ENCODE assay signal across 9 cellular contexts in genomic region chr4:121277194-121278105, GRCh38.
DNase-seq lines count a peak whose midpoint lies in the region; ATAC-seq and TF ChIP-seq lines count a peak whose summit lies in the region.
"Had no signal": no experiment of that assay in that cellular context is flagged by ENCODE, and none has a peak within 500 bp of the region (broad histone marks: within the 10 kb centered on the region; RNA-seq: fewer than 3 reads in every experiment).

No MANE protein-coding gene starts in this region.

- H2BK5ac ChIP-seq in IMR-90 (ENCODE audit: low read depth, low read length, poor library complexity, severe bottlenecking) = no peak overlapping the region

- no peaks in the 10 kb centered on the region for H4K20me1 ChIP-seq in IMR-90 (ENCODE audit: insufficient read depth, low read length)

- CTCF ChIA-PET in Calu3 (lab: Charles Lee) (no interaction called here), IMR-90 (lab: Yijun Ruan, JAX) (no interaction called here)

- H2AFZ ChIP-seq in IMR-90 (replicated peaks; ENCODE audit: low read length, poor library complexity) = no peak overlapping the region

- no peak overlapping the region for H3K18ac ChIP-seq in IMR-90 (ENCODE audit: low read depth, low read length)

- H3K27me3 Mint-ChIP-seq in Calu3 (ENCODE audit: unreplicated experiment) = no peaks in the 10 kb centered on the region

- ATAC-seq in GM21360 (IDR thresholded peaks at IDR 0.05; ENCODE audit: unreplicated experiment) (peak; percentile 43), IMR-90 (ENCODE audit: low read depth) (no peak), HG03460 (IDR thresholded peaks at IDR 0.05; ENCODE audit: unreplicated experiment) (no peak), left cardiac atrium (no peak)

- TF ChIP-seq CTCF in Calu3 (IDR thresholded peaks at IDR 0.05; ENCODE audit: unreplicated experiment) = no peak
- TF ChIP-seq CTCF in IMR-90 (conservative IDR thresholded peaks at IDR 0.05; ENCODE audit: low read depth, low read length) = no peak; the same call in 1 of the 2 replicates
- TF ChIP-seq CTCF in epithelial cell of proximal tubule (conservative IDR thresholded peaks at IDR 0.05; ENCODE audit: low read depth, low read length) = peak; percentile 73

- WGBS in IMR-90 (ENCODE audit: extremely low coverage in 2 of 2, insufficient read length in 1 of 2), 2 experiments = 100% methylated on average over 1 of the region's 5 CpGs; no CpG with 5 or more reads in 1 of the 2 experiments

- H3K56ac ChIP-seq in IMR-90 (ENCODE audit: extremely low read depth, insufficient read depth, low read length) = no peak overlapping the region

- no peak overlapping the region for H4K91ac ChIP-seq in IMR-90 (ENCODE audit: insufficient read depth, low read depth, low read length)

- no peak overlapping the region for H4K5ac ChIP-seq in IMR-90 (ENCODE audit: low read depth, low read length)

- intact Hi-C loops in Calu3 (cut with micrococcal nuclease; ENCODE audit: unreplicated experiment) (loop anchor here (2.0 kb wide), 1 partner anchor 27 kb away; no protein-coding TSS in a partner anchor), IMR-90 (cut with micrococcal nuclease) (no loop called here), left cardiac atrium (cut with DNase I) (no loop called here)

- no peak for TF ChIP-seq POLR2A in IMR-90 (IDR thresholded peaks at IDR 0.05; ENCODE audit: low read depth, low read length)

- no peaks in the 10 kb centered on the region for H3K9me1 ChIP-seq in IMR-90 (ENCODE audit: insufficient read depth, low read length)

- dilution Hi-C loops in IMR-90 (cut with HindIII; ENCODE audit: low sequenced_read_pairs, unreplicated experiment) = no loop called here

- H2AK5ac ChIP-seq in IMR-90 (ENCODE audit: low read depth, low read length) = no peak overlapping the region

- no peak overlapping the region for H3K27ac Mint-ChIP-seq in Calu3 (ENCODE audit: unreplicated experiment)

- H3K4ac ChIP-seq in IMR-90 (ENCODE audit: low read depth, low read length) = no peak overlapping the region

- H3K4me1 Mint-ChIP-seq in Calu3 (ENCODE audit: low read depth, unreplicated experiment) = peaks cover 21% of the 10 kb centered on the region

- no peak overlapping the region for H4K8ac ChIP-seq in IMR-90 (ENCODE audit: low read depth in 2 of 2, low read length in 2 of 2)

- H3K4me3 ChIP-seq in IMR-90 (ENCODE audit: insufficient read depth, low read depth, low read length) (no peak overlapping the region), epithelial cell of proximal tubule (ENCODE audit: low read depth, low read length) (no peak overlapping the region)
- H3K4me3 ChIP-seq: cardiac muscle cell had no signal

- no peak overlapping the region for H3K23ac ChIP-seq in IMR-90 (ENCODE audit: low read depth, low read length)

- no peak overlapping the region for H2BK120ac ChIP-seq in IMR-90 (ENCODE audit: low read depth, low read length)

- no peak overlapping the region for H2BK20ac ChIP-seq in IMR-90 (ENCODE audit: low read depth, low read length)

- in situ Hi-C loops in IMR-90 (cut with MboI; ENCODE audit: low sequenced_read_pairs) = no loop called here

- H3K9me3 ChIP-seq in IMR-90 (ENCODE audit: control insufficient read depth, insufficient read depth, low read length) = no peaks in the 10 kb centered on the region

- TF ChIP-seq RAD21 in IMR-90 (IDR thresholded peaks at IDR 0.05; ENCODE audit: low read length) = no peak

- H3K27ac ChIP-seq in IMR-90 (ENCODE audit: insufficient read depth, low read length) = no peak overlapping the region
- H3K27ac ChIP-seq: cardiac muscle cell had no signal

- no peak overlapping the region for H3K4me3 Mint-ChIP-seq in Calu3 (ENCODE audit: low read depth, unreplicated experiment)

- H2AK9ac ChIP-seq in IMR-90 (replicated peaks; ENCODE audit: low read depth, low read length, poor library complexity) = no peak overlapping the region

- H3K36me3 ChIP-seq in IMR-90 (ENCODE audit: control insufficient read depth, insufficient read depth, low read length) = no peaks in the 10 kb centered on the region
- H3K36me3 ChIP-seq: cardiac muscle cell had no signal

- H3K27me3 ChIP-seq in IMR-90 (ENCODE audit: control insufficient read depth, insufficient read depth, low read length) = no peaks in the 10 kb centered on the region; the same call in 1 of the 2 replicates
- H3K27me3 ChIP-seq: cardiac muscle cell had no signal

- no peaks in the 10 kb centered on the region for H3K79me1 ChIP-seq in IMR-90 (ENCODE audit: low read depth in 1 of 2, low read length in 2 of 2)

- no peak overlapping the region for H3K9ac ChIP-seq in IMR-90 (ENCODE audit: low read depth, low read length)

- POLR2A ChIA-PET in IMR-90 (lab: Charles Lee; ENCODE audit: unreplicated experiment) = no interaction called here

- no peak overlapping the region for H3K14ac ChIP-seq in IMR-90 (replicated peaks; ENCODE audit: low read depth, low read length)

- BruUV-seq in Calu3 (replicated peaks; lab: Mats Ljungman, UMichigan) (no TSS peak), IMR-90 (replicated peaks; lab: Mats Ljungman, UMichigan) (no TSS peak)

- no peak overlapping the region for H3K4me2 ChIP-seq in IMR-90 (ENCODE audit: low read depth, low read length)

- peak; percentile 14 for DNase-seq in Calu3
- no peak for DNase-seq in IMR-90
- DNase-seq in epithelial cell of proximal tubule (ENCODE audit: low read depth) = no peak
- DNase-seq in NCI-H146 (lab: John Stamatoyannopoulos, UW) = no peak
- DNase-seq in NK-92 (lab: John Stamatoyannopoulos, UW; ENCODE audit: unreplicated experiment) = no peak
- no peak for DNase-seq in left cardiac atrium

- no peaks in the 10 kb centered on the region for H3K9me3 Mint-ChIP-seq in Calu3 (ENCODE audit: low read depth, unreplicated experiment)

- no peaks in the 10 kb centered on the region; the same call in 1 of the 2 replicates for H3K4me1 ChIP-seq in IMR-90 (ENCODE audit: control insufficient read depth, insufficient read depth, low read length)

- no peak overlapping the region for H2BK15ac ChIP-seq in IMR-90 (ENCODE audit: low read depth, low read length)

- no peaks in the 10 kb centered on the region for H3K36me3 Mint-ChIP-seq in Calu3 (ENCODE audit: insufficient read depth, unreplicated experiment)

TF ChIP-seq in IMR-90, 13 proteins besides CTCF, POLR2A, EP300 and RAD21:
- TF ChIP-seq CEBPB (IDR thresholded peaks at IDR 0.05; ENCODE audit: low read depth, low read length) = peak; percentile 65
- TF ChIP-seq FOS (IDR thresholded peaks at IDR 0.05; ENCODE audit: low read depth, low read length) = no peak
- TF ChIP-seq RCOR1 (IDR thresholded peaks at IDR 0.05; ENCODE audit: insufficient replicate concordance, low read length) = no peak
